ENCODE assay signal across 23 cellular contexts in the genomic region with DNA sequence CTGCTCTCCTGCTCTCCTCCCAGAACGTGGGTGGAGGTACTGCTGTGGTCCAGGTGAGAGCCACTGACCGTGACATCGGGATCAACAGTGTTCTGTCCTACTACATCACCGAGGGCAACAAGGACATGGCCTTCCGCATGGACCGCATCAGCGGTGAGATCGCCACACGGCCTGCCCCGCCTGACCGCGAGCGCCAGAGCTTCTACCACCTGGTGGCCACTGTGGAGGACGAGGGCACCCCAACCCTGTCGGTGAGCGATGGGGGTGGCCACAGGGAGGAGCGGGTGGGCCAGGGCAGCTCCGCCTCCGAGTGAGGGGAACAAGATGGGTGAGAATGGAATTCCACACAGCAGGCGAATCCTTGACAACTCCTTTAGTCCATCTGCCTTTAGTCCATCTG. TPM values are rescaled to one million over a fixed set of nuclear protein-coding genes. Genes with fewer than 3 reads are reported as not detected.
DNase-seq lines count a peak whose midpoint lies in the region; ATAC-seq and TF ChIP-seq lines count a peak whose summit lies in the region.
"Had no signal": no experiment of that assay in that cellular context is flagged by ENCODE, and none has a peak within 500 bp of the region (broad histone marks: within the 10 kb centered on the region; RNA-seq: fewer than 3 reads in every experiment).

No MANE protein-coding gene starts in this region.

- peaks cover 6% of the 10 kb centered on the region for H3K9me3 Mint-ChIP-seq in T-helper 1 cell treated with Interleukin-12 subunit alpha and Interleukin-12 subunit beta and Interleukin-4 antibody, amounts not matched to agents 30 μg/mL and 1 μg/mL, for 36 hours
- no peaks in the 10 kb centered on the region for H3K9me3 Mint-ChIP-seq in CD4-positive, alpha-beta memory T cell
- H3K9me3 Mint-ChIP-seq in activated T-helper 2 cell treated with anti-CD3 and anti-CD28 coated beads, Interferon-gamma antibody, Interleukin-2, Interleukin-4, amounts not matched to agents 10 μg/mL and 5 μg/mL and 100 μg/mL, durations not matched to agents 14 hours and 24 hours and 36 hours, result peaks cover 9% of the 10 kb centered on the region
- peaks cover 0 to 2% (median 0%) of the 10 kb centered on the region in 11 donors for H3K9me3 Mint-ChIP-seq in naive thymus-derived CD4-positive, alpha-beta T cell
- H3K9me3 Mint-ChIP-seq in mesothelial cell of epicardium, result peaks cover 6% of the 10 kb centered on the region
- H3K9me3 Mint-ChIP-seq: type B pancreatic cell had no signal

- H3K27ac ChIP-seq in CD4-positive, alpha-beta memory T cell (ENCODE audit: low read depth, low read length), result peak overlapping the region; percentile 43
- peak overlapping the region; percentile 74 for H3K27ac ChIP-seq in naive thymus-derived CD4-positive, alpha-beta T cell (ENCODE audit: low read depth, low read length)
- H3K27ac ChIP-seq: 22Rv1, coronary artery, lower lobe of right lung, pancreas, sigmoid colon had no signal

- H3K27ac Mint-ChIP-seq in T-helper 1 cell treated with Interleukin-12 subunit alpha and Interleukin-12 subunit beta and Interleukin-4 antibody, amounts not matched to agents 30 μg/mL and 1 μg/mL, for 36 hours, result peak overlapping the region; percentile 78
- H3K27ac Mint-ChIP-seq in CD4-positive, alpha-beta memory T cell, result peak overlapping the region; percentile 92 to 99 (median 95)
- peak overlapping the region; percentile 78 for H3K27ac Mint-ChIP-seq in activated T-helper 2 cell treated with anti-CD3 and anti-CD28 coated beads, Interferon-gamma antibody, Interleukin-2, Interleukin-4, amounts not matched to agents 10 μg/mL and 5 μg/mL and 100 μg/mL, durations not matched to agents 14 hours and 24 hours and 36 hours
- H3K27ac Mint-ChIP-seq in naive thymus-derived CD4-positive, alpha-beta T cell, result peak overlapping the region; percentile 81 to 99 (median 98)
- H3K27ac Mint-ChIP-seq in mesothelial cell of epicardium, result no peak overlapping the region
- H3K27ac Mint-ChIP-seq: type B pancreatic cell had no signal

- peak overlapping the region; percentile 2 to 21 for H3K4me3 ChIP-seq in CD4-positive, alpha-beta memory T cell (ENCODE audit: low read length in 2 of 2)
- H3K4me3 ChIP-seq in naive thymus-derived CD4-positive, alpha-beta T cell (ENCODE audit: low read length), result peak overlapping the region; percentile 55
- H3K4me3 ChIP-seq: coronary artery, HAP-1, lower lobe of right lung, MG63, pancreas, sigmoid colon had no signal

- H3K27me3 ChIP-seq in CD4-positive, alpha-beta memory T cell (ENCODE audit: insufficient read depth, low read length), result no peaks in the 10 kb centered on the region
- no peaks in the 10 kb centered on the region for H3K27me3 ChIP-seq in naive thymus-derived CD4-positive, alpha-beta T cell (ENCODE audit: control insufficient read depth in 2 of 2, insufficient read depth in 2 of 2, low read length in 2 of 2)
- H3K27me3 ChIP-seq: MG63, pancreas, sigmoid colon had no signal

- DNase-seq in T-helper 1 cell (no peak), NCI-H2029 treated with DMSO at 0.1 percent for 48 hours (lab: John Stamatoyannopoulos, UW) (no peak), DMS 273 treated with DMSO at 0.1 percent for 48 hours (lab: John Stamatoyannopoulos, UW) (no peak), mesothelial cell of epicardium (ENCODE audit: low spot score in 2 of 2, unreplicated experiment in 2 of 2) (no peak)
- no peak for DNase-seq in CD4-positive, alpha-beta memory T cell
- DNase-seq in activated T-helper 2 cell treated with anti-CD3 and anti-CD28 coated beads, Interferon-gamma antibody, Interleukin-2, Interleukin-4, amounts not matched to agents 10 μg/mL and 5 μg/mL and 100 μg/mL, durations not matched to agents 14 hours and 24 hours and 36 hours (ENCODE audit: low spot score), result no peak
- no peak for DNase-seq in naive thymus-derived CD4-positive, alpha-beta T cell
- DNase-seq: lower lobe of right lung, MG63, NCI-H1436 treated with DMSO at 0.1 percent for 48 hours, NCI-H2171 treated with DMSO at 0.1 percent for 48 hours, NCI-H82, pancreas, SHP77, sigmoid colon had no signal

- no peak for ATAC-seq in naive thymus-derived CD4-positive, alpha-beta T cell
- ATAC-seq: HepG2, lower lobe of right lung, pancreas had no signal

- no peaks in the 10 kb centered on the region for H3K27me3 Mint-ChIP-seq in T-helper 1 cell treated with Interleukin-12 subunit alpha and Interleukin-12 subunit beta and Interleukin-4 antibody, amounts not matched to agents 30 μg/mL and 1 μg/mL, for 36 hours (ENCODE audit: low read depth)
- no peaks in the 10 kb centered on the region for H3K27me3 Mint-ChIP-seq in CD4-positive, alpha-beta memory T cell
- no peaks in the 10 kb centered on the region for H3K27me3 Mint-ChIP-seq in activated T-helper 2 cell treated with anti-CD3 and anti-CD28 coated beads, Interferon-gamma antibody, Interleukin-2, Interleukin-4, amounts not matched to agents 10 μg/mL and 5 μg/mL and 100 μg/mL, durations not matched to agents 14 hours and 24 hours and 36 hours (ENCODE audit: low read depth)
- no peaks in the 10 kb centered on the region for H3K27me3 Mint-ChIP-seq in naive thymus-derived CD4-positive, alpha-beta T cell
- H3K27me3 Mint-ChIP-seq in mesothelial cell of epicardium (ENCODE audit: low read depth), result no peaks in the 10 kb centered on the region
- H3K27me3 Mint-ChIP-seq: brain, type B pancreatic cell had no signal

- CTCF ChIA-PET in CD4-positive, alpha-beta memory T cell (lab: Charles Lee; ENCODE audit: partially characterized antibody), result interaction anchor here (1.1 to 10.0 kb wide), 11 partner anchors 9 to 45 kb away, joined by 3 to 64 read pairs (median 7); partner anchors contain the start of gene VSIR
- CTCF ChIA-PET in naive thymus-derived CD4-positive, alpha-beta T cell (lab: Charles Lee), result interaction anchor here (1.0 to 3.5 kb wide), 6 partner anchors 9 to 45 kb away, joined by 3 to 13 read pairs (median 5); no protein-coding TSS in a partner anchor

- H3K4me1 ChIP-seq in CD4-positive, alpha-beta memory T cell (ENCODE audit: insufficient read depth, low read length), result peaks cover 100% of the 10 kb centered on the region
- peaks cover 85 to 97% of the 10 kb centered on the region in 2 donors for H3K4me1 ChIP-seq in naive thymus-derived CD4-positive, alpha-beta T cell (ENCODE audit: control insufficient read depth in 2 of 2, insufficient read depth in 2 of 2, low read length in 2 of 2)
- H3K4me1 ChIP-seq: HAP-1 had no signal

- H3K4me1 Mint-ChIP-seq in T-helper 1 cell treated with Interleukin-12 subunit alpha and Interleukin-12 subunit beta and Interleukin-4 antibody, amounts not matched to agents 30 μg/mL and 1 μg/mL, for 36 hours (ENCODE audit: low read depth), result peaks cover 77% of the 10 kb centered on the region
- H3K4me1 Mint-ChIP-seq in CD4-positive, alpha-beta memory T cell, result peaks cover 77 to 100% (median 92%) of the 10 kb centered on the region in 4 donors
- peaks cover 83% of the 10 kb centered on the region for H3K4me1 Mint-ChIP-seq in activated T-helper 2 cell treated with anti-CD3 and anti-CD28 coated beads, Interferon-gamma antibody, Interleukin-2, Interleukin-4, amounts not matched to agents 10 μg/mL and 5 μg/mL and 100 μg/mL, durations not matched to agents 14 hours and 24 hours and 36 hours (ENCODE audit: low read depth)
- peaks cover 79 to 100% (median 98%) of the 10 kb centered on the region in 7 donors for H3K4me1 Mint-ChIP-seq in naive thymus-derived CD4-positive, alpha-beta T cell
- H3K4me1 Mint-ChIP-seq in mesothelial cell of epicardium, result peaks cover 11% of the 10 kb centered on the region

- TF ChIP-seq CTCF in mesothelial cell of epicardium (IDR thresholded peaks at IDR 0.05; ENCODE audit: unreplicated experiment), result no peak

- H3K4me3 Mint-ChIP-seq in T-helper 1 cell treated with Interleukin-12 subunit alpha and Interleukin-12 subunit beta and Interleukin-4 antibody, amounts not matched to agents 30 μg/mL and 1 μg/mL, for 36 hours, result peak overlapping the region; percentile 51
- H3K4me3 Mint-ChIP-seq in CD4-positive, alpha-beta memory T cell, result peak overlapping the region; percentile 61 to 90 (median 80)
- H3K4me3 Mint-ChIP-seq in activated T-helper 2 cell treated with anti-CD3 and anti-CD28 coated beads, Interferon-gamma antibody, Interleukin-2, Interleukin-4, amounts not matched to agents 10 μg/mL and 5 μg/mL and 100 μg/mL, durations not matched to agents 14 hours and 24 hours and 36 hours (ENCODE audit: low read depth), result peak overlapping the region; percentile 26
- H3K4me3 Mint-ChIP-seq in naive thymus-derived CD4-positive, alpha-beta T cell, result peak overlapping the region; percentile 69 to 90 (median 82)
- H3K4me3 Mint-ChIP-seq in mesothelial cell of epicardium, result no peak overlapping the region
- H3K4me3 Mint-ChIP-seq: brain, type B pancreatic cell had no signal

- POLR2A ChIA-PET in CD4-positive, alpha-beta memory T cell (lab: Charles Lee; ENCODE audit: partially characterized antibody), result interaction anchor here (0.7 to 26.4 kb wide), 8 partner anchors 7 to 47 kb away, joined by 3 to 1191 read pairs (median 21); partner anchors contain the start of genes C10orf105 and VSIR
- POLR2A ChIA-PET in naive thymus-derived CD4-positive, alpha-beta T cell (lab: Charles Lee), result interaction anchor here (1.0 to 26.0 kb wide), 7 partner anchors 9 to 49 kb away, joined by 3 to 863 read pairs (median 7); partner anchors contain the start of genes C10orf105 and VSIR

- peaks cover 10% of the 10 kb centered on the region for H3K36me3 Mint-ChIP-seq in T-helper 1 cell treated with Interleukin-12 subunit alpha and Interleukin-12 subunit beta and Interleukin-4 antibody, amounts not matched to agents 30 μg/mL and 1 μg/mL, for 36 hours (ENCODE audit: low read depth)
- H3K36me3 Mint-ChIP-seq in CD4-positive, alpha-beta memory T cell, result peaks cover 0 to 3% of the 10 kb centered on the region in 2 donors
- peaks cover 24% of the 10 kb centered on the region for H3K36me3 Mint-ChIP-seq in activated T-helper 2 cell treated with anti-CD3 and anti-CD28 coated beads, Interferon-gamma antibody, Interleukin-2, Interleukin-4, amounts not matched to agents 10 μg/mL and 5 μg/mL and 100 μg/mL, durations not matched to agents 14 hours and 24 hours and 36 hours (ENCODE audit: low read depth)
- peaks cover 0 to 25% (median 0%) of the 10 kb centered on the region in 5 donors for H3K36me3 Mint-ChIP-seq in naive thymus-derived CD4-positive, alpha-beta T cell
- H3K36me3 Mint-ChIP-seq in mesothelial cell of epicardium, result no peaks in the 10 kb centered on the region
- H3K36me3 Mint-ChIP-seq: type B pancreatic cell had no signal

- H3K36me3 ChIP-seq in CD4-positive, alpha-beta memory T cell (ENCODE audit: insufficient read depth, low read length), result no peaks in the 10 kb centered on the region
- no peaks in the 10 kb centered on the region for H3K36me3 ChIP-seq in naive thymus-derived CD4-positive, alpha-beta T cell (ENCODE audit: control insufficient read depth in 2 of 3, insufficient read depth in 3 of 3, low read length in 3 of 3)
- H3K36me3 ChIP-seq: HAP-1, lower lobe of right lung, MG63, pancreas, sigmoid colon had no signal

- intact Hi-C loops in CD4-positive, alpha-beta memory T cell (cut with micrococcal nuclease), result loop anchor here (10.0 kb wide), 1 partner anchor 343 kb away; the partner anchor contains the start of gene SPOCK2
- intact Hi-C loops in activated T-helper 2 cell treated with anti-CD3 and anti-CD28 coated beads, Interferon-gamma antibody, Interleukin-2, Interleukin-4, amounts not matched to agents 10 μg/mL and 5 μg/mL and 100 μg/mL, durations not matched to agents 14 hours and 24 hours and 36 hours (cut with micrococcal nuclease), result no loop called here
- intact Hi-C loops in naive thymus-derived CD4-positive, alpha-beta T cell (cut with micrococcal nuclease), result loop anchor here (2.0 to 10.0 kb wide), 2 partner anchors 15 to 553 kb away; no protein-coding TSS in a partner anchor

- H3K9me3 ChIP-seq in CD4-positive, alpha-beta memory T cell (ENCODE audit: control insufficient read depth in 1 of 2, low read length in 2 of 2), result no peaks in the 10 kb centered on the region
- H3K9me3 ChIP-seq in naive thymus-derived CD4-positive, alpha-beta T cell (ENCODE audit: control insufficient read depth in 2 of 3, low read length in 3 of 3), result no peaks in the 10 kb centered on the region
- H3K9me3 ChIP-seq: HAP-1, MG63, pancreas, sigmoid colon had no signal

RNA-seq across cellular contexts. Expression of gene C10orf105, which starts 22.1 kb away (rescaled TPM):
- under 1 TPM; 0.11 to 0.12 TPM for total RNA-seq in CD4-positive, alpha-beta memory T cell
- under 1 TPM; 0.07 TPM for polyA plus RNA-seq in CD4-positive, alpha-beta memory T cell
- total RNA-seq in activated T-helper 2 cell treated with anti-CD3 and anti-CD28 coated beads, Interferon-gamma antibody, Interleukin-2, Interleukin-4, amounts not matched to agents 10 μg/mL and 5 μg/mL and 100 μg/mL, durations not matched to agents 14 hours and 24 hours and 36 hours, result 0.11 and 0.18 TPM in 2 replicates
- 1 to 10 TPM in 1 of 5 experiments, under 1 TPM in 4; 0.13 to 1.0 (median 0.19) TPM for total RNA-seq in naive thymus-derived CD4-positive, alpha-beta T cell
- polyA plus RNA-seq in naive thymus-derived CD4-positive, alpha-beta T cell, result not detected
- total RNA-seq in mesothelial cell of epicardium, result 0.11 to 0.25 TPM (median 0.18 TPM) in 3 replicates
- total RNA-seq: endothelial cell of umbilical vein, HepG2 had no signal
- polyA plus RNA-seq: endothelial cell of umbilical vein, HepG2 had no signal

RNA-seq across cellular contexts. Expression of gene VSIR, which starts 31.6 kb away (rescaled TPM):
- 10 to 100 TPM; 97.8 to 98.4 TPM for total RNA-seq in CD4-positive, alpha-beta memory T cell
- 100 to 1,000 TPM; 350 to 372 TPM for polyA plus RNA-seq in CD4-positive, alpha-beta memory T cell
- 56.5 and 61.9 TPM in 2 replicates for total RNA-seq in activated T-helper 2 cell treated with anti-CD3 and anti-CD28 coated beads, Interferon-gamma antibody, Interleukin-2, Interleukin-4, amounts not matched to agents 10 μg/mL and 5 μg/mL and 100 μg/mL, durations not matched to agents 14 hours and 24 hours and 36 hours
- total RNA-seq in naive thymus-derived CD4-positive, alpha-beta T cell, result 100 to 1,000 TPM in 3 of 5 experiments, 10 to 100 TPM in 2; 91.1 to 271 (median 101) TPM
- polyA plus RNA-seq in naive thymus-derived CD4-positive, alpha-beta T cell, result 100 to 1,000 TPM; 220 to 300 TPM
- total RNA-seq in mesothelial cell of epicardium, result 8.0 to 9.1 TPM (median 8.7 TPM) in 3 replicates
